ENCODE assay signal across 25 cellular contexts in genomic region chr1:245124644-245125043, GRCh38. TPM values are rescaled to one million over a fixed set of nuclear protein-coding genes. Genes with fewer than 3 reads are reported as not detected.
"Had no signal": no experiment of that assay in that cellular context is flagged by ENCODE, and none has a peak within 500 bp of the region (broad histone marks: within the 10 kb centered on the region; RNA-seq: fewer than 3 reads in every experiment).

No MANE protein-coding gene starts in this region.

- H3K27ac ChIP-seq: colonic mucosa, foreskin keratinocyte, hepatocyte, lower lobe of right lung, neural progenitor cell, ovary, right atrium auricular region, suprapubic skin, thyroid gland, upper lobe of left lung, vagina had no signal

- H3K36me3 Mint-ChIP-seq: natural killer cell treated with Interleukin-12 subunit alpha and Interleukin-12 subunit beta and Interleukin-15 and Interleukin-18, amount 100 ng/mL, for 72 hours; stimulated activated effector memory CD8-positive, alpha-beta T cell treated with anti-CD3 and anti-CD28 coated beads, Interleukin-12 subunit alpha, Interleukin-12 subunit beta, amount 100 ng/mL, for 72 hours had no signal

- H3K4me3 Mint-ChIP-seq: endodermal cell; memory B cell; natural killer cell treated with Interleukin-12 subunit alpha and Interleukin-12 subunit beta and Interleukin-15 and Interleukin-18, amount 100 ng/mL, for 72 hours; neural progenitor cell; stimulated activated effector memory CD8-positive, alpha-beta T cell treated with anti-CD3 and anti-CD28 coated beads, Interleukin-12 subunit alpha, Interleukin-12 subunit beta, amount 100 ng/mL, for 72 hours had no signal

- ATAC-seq: foreskin keratinocyte; left lobe of liver; lower lobe of right lung; natural killer cell treated with Interleukin-12 subunit alpha and Interleukin-12 subunit beta and Interleukin-15 and Interleukin-18, amount 100 ng/mL, for 72 hours; stimulated activated effector memory CD8-positive, alpha-beta T cell treated with anti-CD3 and anti-CD28 coated beads, Interleukin-12 subunit alpha, Interleukin-12 subunit beta, amount 100 ng/mL, for 72 hours; stimulated activated naive CD8-positive, alpha-beta T cell treated with anti-CD3 and anti-CD28 coated beads, Interleukin-15, Interleukin-2, amounts not matched to agents 100 U/mL and 50 U/mL, for 24 hours had no signal

- H2AFZ ChIP-seq: hepatocyte, neural progenitor cell had no signal

- H3K27me3 ChIP-seq: colonic mucosa, foreskin keratinocyte, hepatocyte, neural progenitor cell, ovary, right atrium auricular region, thyroid gland, upper lobe of left lung, vagina had no signal

- H3K9me3 Mint-ChIP-seq: endodermal cell; memory B cell; natural killer cell treated with Interleukin-12 subunit alpha and Interleukin-12 subunit beta and Interleukin-15 and Interleukin-18, amount 100 ng/mL, for 72 hours; neural progenitor cell; stimulated activated effector memory CD8-positive, alpha-beta T cell treated with anti-CD3 and anti-CD28 coated beads, Interleukin-12 subunit alpha, Interleukin-12 subunit beta, amount 100 ng/mL, for 72 hours had no signal

- H3K4me1 ChIP-seq: colonic mucosa, foreskin keratinocyte, lower lobe of right lung, suprapubic skin, upper lobe of left lung had no signal

- H3K4me3 ChIP-seq: colonic mucosa, hepatocyte, lower lobe of right lung, neural progenitor cell, ovary, right atrium auricular region, suprapubic skin, thyroid gland, upper lobe of left lung, vagina had no signal

- H3K9me3 ChIP-seq: colonic mucosa, lower lobe of right lung, ovary, right atrium auricular region, suprapubic skin, thyroid gland, upper lobe of left lung, vagina had no signal

- H3K27ac Mint-ChIP-seq: endodermal cell; memory B cell; natural killer cell treated with Interleukin-12 subunit alpha and Interleukin-12 subunit beta and Interleukin-15 and Interleukin-18, amount 100 ng/mL, for 72 hours; neural progenitor cell; stimulated activated effector memory CD8-positive, alpha-beta T cell treated with anti-CD3 and anti-CD28 coated beads, Interleukin-12 subunit alpha, Interleukin-12 subunit beta, amount 100 ng/mL, for 72 hours had no signal

- DNase-seq: colonic mucosa; effector CD4-positive, alpha-beta T cell; endodermal cell; erythroblast; foreskin keratinocyte; head of caudate nucleus; islet precursor cell; lower lobe of right lung; midbrain; nucleus accumbens; ovary; stimulated activated CD4-positive, alpha-beta T cell treated with anti-CD3 and anti-CD28 coated beads, Interleukin-2, amount 100 ng/mL, for 48 hours; stimulated activated CD8-positive, alpha-beta memory T cell treated with anti-CD3 and anti-CD28 coated beads, Interleukin-4, amount 100 ng/mL, for 48 hours; stimulated activated naive CD8-positive, alpha-beta T cell treated with anti-CD3 and anti-CD28 coated beads, Interleukin-15, Interleukin-2, amounts not matched to agents 100 U/mL and 50 U/mL, for 24 hours; thyroid gland; upper lobe of left lung had no signal

- H3K79me2 ChIP-seq: hepatocyte had no signal

- H3K4me2 ChIP-seq: hepatocyte, neural progenitor cell had no signal

- H3K36me3 ChIP-seq: colonic mucosa, neural progenitor cell, ovary, right atrium auricular region, suprapubic skin, upper lobe of left lung, vagina had no signal

- H3K4me1 Mint-ChIP-seq: memory B cell; stimulated activated effector memory CD8-positive, alpha-beta T cell treated with anti-CD3 and anti-CD28 coated beads, Interleukin-12 subunit alpha, Interleukin-12 subunit beta, amount 100 ng/mL, for 72 hours had no signal

RNA-seq across cellular contexts. Expression of gene KIF26B, which starts 30.1 kb away (rescaled TPM):
- total RNA-seq: natural killer cell treated with Interleukin-12 subunit alpha and Interleukin-12 subunit beta and Interleukin-15 and Interleukin-18, amount 100 ng/mL, for 72 hours had no signal
